In genomic region chr1:67748147-67748546, GRCh38 we compare ENCODE assay signal across 10 cellular contexts.
DNase-seq lines count a peak whose midpoint lies in the region; ATAC-seq and TF ChIP-seq lines count a peak whose summit lies in the region.
"Had no signal": no experiment of that assay in that cellular context is flagged by ENCODE, and none has a peak within 500 bp of the region (broad histone marks: within the 10 kb centered on the region; RNA-seq: fewer than 3 reads in every experiment).

No MANE protein-coding gene starts in this region.

- no peak for TF ChIP-seq CTCF in MM.1S (IDR thresholded peaks at IDR 0.05; ENCODE audit: low read length)
- no peak for TF ChIP-seq CTCF in colonic mucosa (IDR thresholded peaks at IDR 0.05)
- no peak for TF ChIP-seq CTCF in type B pancreatic cell (conservative IDR thresholded peaks at IDR 0.05)

- DNase-seq in MM.1S (no peak), colonic mucosa (no peak), type B pancreatic cell (ENCODE audit: extremely low spot score, unreplicated experiment) (no peak), NCI-H128 (lab: John Stamatoyannopoulos, UW; ENCODE audit: unreplicated experiment) (no peak)
- DNase-seq: NCI-H1417 treated with DMSO at 0.1 percent for 48 hours had no signal

- peaks cover 49% of the 10 kb centered on the region for H3K4me1 Mint-ChIP-seq in type B pancreatic cell (ENCODE audit: unreplicated experiment)

- H3K9me2 ChIP-seq in MM.1S (replicated peaks; ENCODE audit: insufficient read depth, low read length) = no peaks in the 10 kb centered on the region

- no peaks in the 10 kb centered on the region for H3K36me3 ChIP-seq in MM.1S (replicated peaks; ENCODE audit: insufficient read depth, low read length)
- no peaks in the 10 kb centered on the region for H3K36me3 ChIP-seq in colonic mucosa
- H3K36me3 ChIP-seq in mucosa of stomach (ENCODE audit: control insufficient read depth, insufficient read depth, low read length) = no peaks in the 10 kb centered on the region
- H3K36me3 ChIP-seq: HAP-1 had no signal

- H3K9ac ChIP-seq in MM.1S (ENCODE audit: low read length) (no peak overlapping the region), colonic mucosa (ENCODE audit: low read depth in 2 of 2, low read length in 2 of 2) (peak overlapping the region in 1 of 2 donors; percentile 53), mucosa of stomach (ENCODE audit: low read length) (peak overlapping the region; percentile 26)

- H4K20me1 ChIP-seq in MM.1S (ENCODE audit: insufficient read depth, low read length) = no peaks in the 10 kb centered on the region

- H3F3A ChIP-seq in MM.1S (ENCODE audit: insufficient read depth, low read length) = peaks cover 31% of the 10 kb centered on the region

- H3K36me3 Mint-ChIP-seq in type B pancreatic cell = no peaks in the 10 kb centered on the region
- H3K36me3 Mint-ChIP-seq: activated naive CD4-positive, alpha-beta T cell treated with anti-CD3 and anti-CD28 coated beads, Interleukin-2, amount 50 U/mL, for 72 hours had no signal

- H3K4me3 ChIP-seq in MM.1S (ENCODE audit: low read length) (peak overlapping the region; percentile 33; the same call in 1 of the 2 replicates), colonic mucosa (no peak overlapping the region), mucosa of stomach (ENCODE audit: low read length) (no peak overlapping the region)
- H3K4me3 ChIP-seq: HAP-1 had no signal

- peaks cover 42% of the 10 kb centered on the region for H3K4me1 ChIP-seq in MM.1S (ENCODE audit: low read length)
- peaks cover 6% of the 10 kb centered on the region for H3K4me1 ChIP-seq in colonic mucosa
- H3K4me1 ChIP-seq in mucosa of stomach (ENCODE audit: control insufficient read depth, insufficient read depth, low read length) = peaks cover 56% of the 10 kb centered on the region

- no peaks in the 10 kb centered on the region for H3K27me3 Mint-ChIP-seq in type B pancreatic cell

- H3K79me2 ChIP-seq in MM.1S (ENCODE audit: low read length) = no peaks in the 10 kb centered on the region

- no peaks in the 10 kb centered on the region for H3K27me3 ChIP-seq in MM.1S (replicated peaks; ENCODE audit: insufficient read depth, low read length)
- H3K27me3 ChIP-seq in colonic mucosa = no peaks in the 10 kb centered on the region
- H3K27me3 ChIP-seq in mucosa of stomach (ENCODE audit: control insufficient read depth, insufficient read depth, low read length) = no peaks in the 10 kb centered on the region

- no peak for ATAC-seq in HG03175 (IDR thresholded peaks at IDR 0.05; ENCODE audit: unreplicated experiment)
- no peak for ATAC-seq in GM21423 (IDR thresholded peaks at IDR 0.05; ENCODE audit: unreplicated experiment)

- intact Hi-C loops in colonic mucosa (cut with DNase I) = no loop called here

- H3K9me3 ChIP-seq in MM.1S (replicated peaks; ENCODE audit: insufficient read depth, low read length) (no peaks in the 10 kb centered on the region), colonic mucosa (no peaks in the 10 kb centered on the region), mucosa of stomach (ENCODE audit: control insufficient read depth, low read length) (no peaks in the 10 kb centered on the region)
- H3K9me3 ChIP-seq: HAP-1 had no signal

- H3K4me3 Mint-ChIP-seq in type B pancreatic cell = peak overlapping the region; percentile 78

- no peak overlapping the region for H2AFZ ChIP-seq in MM.1S (ENCODE audit: low read length)

- H3K27ac Mint-ChIP-seq in type B pancreatic cell = peak overlapping the region; percentile 84

- peak overlapping the region; percentile 75 for H3K4me2 ChIP-seq in MM.1S (ENCODE audit: low read depth, low read length)

- H3K9me3 Mint-ChIP-seq in type B pancreatic cell = no peaks in the 10 kb centered on the region
- H3K9me3 Mint-ChIP-seq: activated naive CD4-positive, alpha-beta T cell treated with anti-CD3 and anti-CD28 coated beads, Interleukin-2, amount 50 U/mL, for 72 hours had no signal

- peak overlapping the region; percentile 90; the same call in 1 of the 2 replicates for H3K27ac ChIP-seq in MM.1S (ENCODE audit: low read length)
- H3K27ac ChIP-seq in colonic mucosa = peak overlapping the region; percentile 60
